1 cellular context compared by ENCODE assay signal in the genomic region with DNA sequence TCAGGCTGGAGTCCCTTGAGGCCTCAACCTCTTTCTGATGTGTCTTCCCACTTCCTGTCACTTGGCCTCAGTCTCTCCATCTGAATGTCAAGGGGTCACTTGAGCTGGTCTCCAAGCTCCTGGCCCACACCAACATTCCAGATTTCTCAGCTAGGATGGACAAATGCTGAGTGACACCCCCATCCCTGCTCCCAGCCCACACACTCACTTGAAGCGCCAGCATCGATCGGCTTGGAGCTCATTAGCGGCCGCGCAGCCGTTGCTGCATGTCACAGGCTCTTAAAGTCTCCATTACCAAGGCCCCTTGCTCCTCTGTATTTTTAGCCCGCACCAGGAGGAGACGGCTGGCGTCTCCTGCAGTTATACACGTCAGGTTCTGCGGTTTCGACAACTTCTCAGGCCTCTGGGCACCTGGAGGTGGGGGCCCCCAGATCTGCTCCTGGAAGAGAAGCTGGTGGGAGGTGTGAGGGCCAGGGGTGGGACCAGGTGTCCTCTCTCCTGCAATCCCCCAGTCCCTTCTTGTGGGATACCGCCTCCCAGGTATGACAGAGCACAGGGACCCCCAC.
TF ChIP-seq lines count a peak whose summit lies in the region.

No MANE protein-coding gene starts in this region.

TF ChIP-seq in GM23338, 12 proteins besides CTCF, POLR2A, EP300 and RAD21 (continued from another document):
- TF ChIP-seq ZNF331 (CRISPR knock-in tag; IDR thresholded peaks at IDR 0.05; ENCODE audit: low read depth) (no peak), EZH2phosphoT487 (IDR thresholded peaks at IDR 0.05; ENCODE audit: unreplicated experiment) (no peak), POLR2AphosphoS5 (IDR thresholded peaks at IDR 0.05; ENCODE audit: low read depth) (no peak), STAT1 (IDR thresholded peaks at IDR 0.05; ENCODE audit: unreplicated experiment) (no peak), EZH2 (IDR thresholded peaks at IDR 0.05; ENCODE audit: low read depth, unreplicated experiment) (no peak)
- TF ChIP-seq, protein P1, sequence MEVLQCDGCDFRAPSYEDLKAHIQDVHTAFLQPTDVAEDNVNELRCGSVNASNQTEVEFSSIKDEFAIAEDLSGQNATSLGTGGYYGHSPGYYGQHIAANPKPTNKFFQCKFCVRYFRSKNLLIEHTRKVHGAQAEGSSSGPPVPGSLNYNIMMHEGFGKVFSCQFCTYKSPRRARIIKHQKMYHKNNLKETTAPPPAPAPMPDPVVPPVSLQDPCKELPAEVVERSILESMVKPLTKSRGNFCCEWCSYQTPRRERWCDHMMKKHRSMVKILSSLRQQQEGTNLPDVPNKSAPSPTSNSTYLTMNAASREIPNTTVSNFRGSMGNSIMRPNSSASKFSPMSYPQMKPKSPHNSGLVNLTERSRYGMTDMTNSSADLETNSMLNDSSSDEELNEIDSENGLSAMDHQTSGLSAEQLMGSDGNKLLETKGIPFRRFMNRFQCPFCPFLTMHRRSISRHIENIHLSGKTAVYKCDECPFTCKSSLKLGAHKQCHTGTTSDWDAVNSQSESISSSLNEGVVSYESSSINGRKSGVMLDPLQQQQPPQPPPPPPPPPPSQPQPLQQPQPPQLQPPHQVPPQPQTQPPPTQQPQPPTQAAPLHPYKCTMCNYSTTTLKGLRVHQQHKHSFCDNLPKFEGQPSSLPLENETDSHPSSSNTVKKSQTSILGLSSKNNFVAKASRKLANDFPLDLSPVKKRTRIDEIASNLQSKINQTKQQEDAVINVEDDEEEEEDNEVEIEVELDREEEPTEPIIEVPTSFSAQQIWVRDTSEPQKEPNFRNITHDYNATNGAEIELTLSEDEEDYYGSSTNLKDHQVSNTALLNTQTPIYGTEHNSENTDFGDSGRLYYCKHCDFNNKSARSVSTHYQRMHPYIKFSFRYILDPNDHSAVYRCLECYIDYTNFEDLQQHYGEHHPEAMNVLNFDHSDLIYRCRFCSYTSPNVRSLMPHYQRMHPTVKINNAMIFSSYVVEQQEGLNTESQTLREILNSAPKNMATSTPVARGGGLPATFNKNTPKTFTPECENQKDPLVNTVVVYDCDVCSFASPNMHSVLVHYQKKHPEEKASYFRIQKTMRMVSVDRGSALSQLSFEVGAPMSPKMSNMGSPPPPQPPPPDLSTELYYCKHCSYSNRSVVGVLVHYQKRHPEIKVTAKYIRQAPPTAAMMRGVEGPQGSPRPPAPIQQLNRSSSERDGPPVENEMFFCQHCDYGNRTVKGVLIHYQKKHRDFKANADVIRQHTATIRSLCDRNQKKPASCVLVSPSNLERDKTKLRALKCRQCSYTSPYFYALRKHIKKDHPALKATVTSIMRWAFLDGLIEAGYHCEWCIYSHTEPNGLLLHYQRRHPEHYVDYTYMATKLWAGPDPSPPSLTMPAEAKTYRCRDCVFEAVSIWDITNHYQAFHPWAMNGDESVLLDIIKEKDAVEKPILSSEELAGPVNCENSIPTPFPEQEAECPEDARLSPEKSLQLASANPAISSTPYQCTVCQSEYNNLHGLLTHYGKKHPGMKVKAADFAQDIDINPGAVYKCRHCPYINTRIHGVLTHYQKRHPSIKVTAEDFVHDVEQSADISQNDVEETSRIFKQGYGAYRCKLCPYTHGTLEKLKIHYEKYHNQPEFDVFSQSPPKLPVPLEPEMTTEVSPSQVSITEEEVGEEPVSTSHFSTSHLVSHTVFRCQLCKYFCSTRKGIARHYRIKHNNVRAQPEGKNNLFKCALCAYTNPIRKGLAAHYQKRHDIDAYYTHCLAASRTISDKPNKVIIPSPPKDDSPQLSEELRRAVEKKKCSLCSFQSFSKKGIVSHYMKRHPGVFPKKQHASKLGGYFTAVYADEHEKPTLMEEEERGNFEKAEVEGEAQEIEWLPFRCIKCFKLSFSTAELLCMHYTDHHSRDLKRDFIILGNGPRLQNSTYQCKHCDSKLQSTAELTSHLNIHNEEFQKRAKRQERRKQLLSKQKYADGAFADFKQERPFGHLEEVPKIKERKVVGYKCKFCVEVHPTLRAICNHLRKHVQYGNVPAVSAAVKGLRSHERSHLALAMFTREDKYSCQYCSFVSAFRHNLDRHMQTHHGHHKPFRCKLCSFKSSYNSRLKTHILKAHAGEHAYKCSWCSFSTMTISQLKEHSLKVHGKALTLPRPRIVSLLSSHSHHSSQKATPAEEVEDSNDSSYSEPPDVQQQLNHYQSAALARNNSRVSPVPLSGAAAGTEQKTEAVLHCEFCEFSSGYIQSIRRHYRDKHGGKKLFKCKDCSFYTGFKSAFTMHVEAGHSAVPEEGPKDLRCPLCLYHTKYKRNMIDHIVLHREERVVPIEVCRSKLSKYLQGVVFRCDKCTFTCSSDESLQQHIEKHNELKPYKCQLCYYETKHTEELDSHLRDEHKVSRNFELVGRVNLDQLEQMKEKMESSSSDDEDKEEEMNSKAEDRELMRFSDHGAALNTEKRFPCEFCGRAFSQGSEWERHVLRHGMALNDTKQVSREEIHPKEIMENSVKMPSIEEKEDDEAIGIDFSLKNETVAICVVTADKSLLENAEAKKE (CRISPR knock-in tag; IDR thresholded peaks at IDR 0.05): no peak
- TF ChIP-seq, protein P2, sequence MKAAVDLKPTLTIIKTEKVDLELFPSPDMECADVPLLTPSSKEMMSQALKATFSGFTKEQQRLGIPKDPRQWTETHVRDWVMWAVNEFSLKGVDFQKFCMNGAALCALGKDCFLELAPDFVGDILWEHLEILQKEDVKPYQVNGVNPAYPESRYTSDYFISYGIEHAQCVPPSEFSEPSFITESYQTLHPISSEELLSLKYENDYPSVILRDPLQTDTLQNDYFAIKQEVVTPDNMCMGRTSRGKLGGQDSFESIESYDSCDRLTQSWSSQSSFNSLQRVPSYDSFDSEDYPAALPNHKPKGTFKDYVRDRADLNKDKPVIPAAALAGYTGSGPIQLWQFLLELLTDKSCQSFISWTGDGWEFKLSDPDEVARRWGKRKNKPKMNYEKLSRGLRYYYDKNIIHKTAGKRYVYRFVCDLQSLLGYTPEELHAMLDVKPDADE (IDR thresholded peaks at IDR 0.05): no peak
- TF ChIP-seq, protein P3, sequence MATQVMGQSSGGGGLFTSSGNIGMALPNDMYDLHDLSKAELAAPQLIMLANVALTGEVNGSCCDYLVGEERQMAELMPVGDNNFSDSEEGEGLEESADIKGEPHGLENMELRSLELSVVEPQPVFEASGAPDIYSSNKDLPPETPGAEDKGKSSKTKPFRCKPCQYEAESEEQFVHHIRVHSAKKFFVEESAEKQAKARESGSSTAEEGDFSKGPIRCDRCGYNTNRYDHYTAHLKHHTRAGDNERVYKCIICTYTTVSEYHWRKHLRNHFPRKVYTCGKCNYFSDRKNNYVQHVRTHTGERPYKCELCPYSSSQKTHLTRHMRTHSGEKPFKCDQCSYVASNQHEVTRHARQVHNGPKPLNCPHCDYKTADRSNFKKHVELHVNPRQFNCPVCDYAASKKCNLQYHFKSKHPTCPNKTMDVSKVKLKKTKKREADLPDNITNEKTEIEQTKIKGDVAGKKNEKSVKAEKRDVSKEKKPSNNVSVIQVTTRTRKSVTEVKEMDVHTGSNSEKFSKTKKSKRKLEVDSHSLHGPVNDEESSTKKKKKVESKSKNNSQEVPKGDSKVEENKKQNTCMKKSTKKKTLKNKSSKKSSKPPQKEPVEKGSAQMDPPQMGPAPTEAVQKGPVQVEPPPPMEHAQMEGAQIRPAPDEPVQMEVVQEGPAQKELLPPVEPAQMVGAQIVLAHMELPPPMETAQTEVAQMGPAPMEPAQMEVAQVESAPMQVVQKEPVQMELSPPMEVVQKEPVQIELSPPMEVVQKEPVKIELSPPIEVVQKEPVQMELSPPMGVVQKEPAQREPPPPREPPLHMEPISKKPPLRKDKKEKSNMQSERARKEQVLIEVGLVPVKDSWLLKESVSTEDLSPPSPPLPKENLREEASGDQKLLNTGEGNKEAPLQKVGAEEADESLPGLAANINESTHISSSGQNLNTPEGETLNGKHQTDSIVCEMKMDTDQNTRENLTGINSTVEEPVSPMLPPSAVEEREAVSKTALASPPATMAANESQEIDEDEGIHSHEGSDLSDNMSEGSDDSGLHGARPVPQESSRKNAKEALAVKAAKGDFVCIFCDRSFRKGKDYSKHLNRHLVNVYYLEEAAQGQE (IDR thresholded peaks at IDR 0.05; ENCODE audit: unreplicated experiment): no peak
